Comparison of ENCODE assay signal across 1 cellular context in genomic region chr5:101995585-101995984, GRCh38.
TF ChIP-seq lines count a peak whose summit lies in the region.

No MANE protein-coding gene starts in this region.

TF ChIP-seq in GM23338, 12 proteins besides CTCF, POLR2A, EP300 and RAD21 (continued from another document):
- TF ChIP-seq ETS1 (IDR thresholded peaks at IDR 0.05): no peak
- no peak for TF ChIP-seq EZH2phosphoT487 (IDR thresholded peaks at IDR 0.05; ENCODE audit: unreplicated experiment)
- no peak for TF ChIP-seq REST (IDR thresholded peaks at IDR 0.05; ENCODE audit: unreplicated experiment)
- no peak for TF ChIP-seq ZNF114 (CRISPR knock-in tag; IDR thresholded peaks at IDR 0.05)
- no peak for TF ChIP-seq NANOG (IDR thresholded peaks at IDR 0.05; ENCODE audit: borderline replicate concordance)
